ENCODE assay signal across 13 cellular contexts in genomic region chr20:44704551-44704971, GRCh38. TPM values are rescaled to one million over a fixed set of nuclear protein-coding genes. Genes with fewer than 3 reads are reported as not detected.
DNase-seq lines count a peak whose midpoint lies in the region; ATAC-seq and TF ChIP-seq lines count a peak whose summit lies in the region.
"Had no signal": no experiment of that assay in that cellular context is flagged by ENCODE, and none has a peak within 500 bp of the region (broad histone marks: within the 10 kb centered on the region; RNA-seq: fewer than 3 reads in every experiment).

No MANE protein-coding gene starts in this region.

- no peak for TF ChIP-seq EP300 in esophagus muscularis mucosa (IDR thresholded peaks at IDR 0.05)

- H3K36me3 ChIP-seq in PC-3 (ENCODE audit: low read depth, low read length) (no peaks in the 10 kb centered on the region), esophagus muscularis mucosa (no peaks in the 10 kb centered on the region)
- H3K36me3 ChIP-seq: spleen had no signal

- H3K27me3 ChIP-seq in PC-3 (ENCODE audit: low read length) (no peaks in the 10 kb centered on the region), esophagus muscularis mucosa (no peaks in the 10 kb centered on the region)

- 60% methylated on average over 3 of the region's 4 CpGs for WGBS in esophagus muscularis mucosa

- H2AFZ ChIP-seq in PC-3 (ENCODE audit: low read length) = no peak overlapping the region

- intact Hi-C loops in PC-3 (cut with micrococcal nuclease) = no loop called here
- intact Hi-C loops in esophagus muscularis mucosa (cut with DNase I) = no loop called here

- no peaks in the 10 kb centered on the region for H3K9me3 ChIP-seq in PC-3 (ENCODE audit: low read length)
- H3K9me3 ChIP-seq in esophagus muscularis mucosa = no peaks in the 10 kb centered on the region
- H3K9me3 ChIP-seq: spleen had no signal

- no peak overlapping the region for H3K4me3 ChIP-seq in PC-3 (ENCODE audit: low read length)
- no peak overlapping the region for H3K4me3 ChIP-seq in esophagus muscularis mucosa
- no peak overlapping the region for H3K4me3 ChIP-seq in skeletal muscle cell (ENCODE audit: low read depth, low read length)
- H3K4me3 ChIP-seq: spleen had no signal

- no TSS peak for BruUV-seq in PC-3 (replicated peaks; lab: Mats Ljungman, UMichigan)

- peak; percentile 74 for DNase-seq in Daoy (ENCODE audit: low read depth)
- peak; percentile 46 for DNase-seq in PC-3
- DNase-seq in esophagus muscularis mucosa (ENCODE audit: extremely low spot score) = no peak
- peak; percentile 80 for DNase-seq in skeletal muscle cell (ENCODE audit: low read depth)
- DNase-seq in DMS153 treated with DMSO at 0.1 percent for 48 hours (lab: John Stamatoyannopoulos, UW; ENCODE audit: unreplicated experiment) = no peak
- no peak for DNase-seq in NCI-H526 treated with DMSO at 0.1 percent for 48 hours (lab: John Stamatoyannopoulos, UW)
- DNase-seq in stimulated activated CD4-positive, alpha-beta T cell treated with anti-CD3 and anti-CD28 coated beads, Interleukin-4, amount 100 ng/mL, for 24 hours = no peak
- DNase-seq: activated CD8-positive, alpha-beta memory T cell treated with anti-CD3 and anti-CD28 coated beads, Interleukin-2, amount 10 ng/mL, durations not matched to agents 7 days and 5 days; GOT3; naive thymus-derived CD4-positive, alpha-beta T cell; NCI-H2171; spleen had no signal

- POLR2A ChIA-PET in PC-3 (lab: Charles Lee; ENCODE audit: unreplicated experiment) = no interaction called here

- H4K20me1 ChIP-seq in PC-3 (ENCODE audit: low read length) = no peaks in the 10 kb centered on the region

- no peaks in the 10 kb centered on the region for H3F3A ChIP-seq in PC-3 (ENCODE audit: low read length, unreplicated experiment)

- ATAC-seq in PC-3 (peak; percentile 19; the same call in 1 of the 2 replicates), HG03432 (IDR thresholded peaks at IDR 0.05; ENCODE audit: unreplicated experiment) (no peak)
- ATAC-seq: activated CD8-positive, alpha-beta memory T cell treated with anti-CD3 and anti-CD28 coated beads, Interleukin-2, amount 10 ng/mL, durations not matched to agents 7 days and 5 days; naive thymus-derived CD4-positive, alpha-beta T cell had no signal

- no peaks in the 10 kb centered on the region for H3K9me2 ChIP-seq in PC-3 (replicated peaks; ENCODE audit: low read length)

- no peak overlapping the region for H3K9ac ChIP-seq in PC-3 (ENCODE audit: low read length)

- no peaks in the 10 kb centered on the region for H3K79me2 ChIP-seq in PC-3 (ENCODE audit: low read length)

- H3K27ac ChIP-seq in PC-3 (ENCODE audit: low read length) = no peak overlapping the region
- peak overlapping the region; percentile 82 to 91 (median 84) for H3K27ac ChIP-seq in esophagus muscularis mucosa (replicated peaks in 1 of 4)
- H3K27ac ChIP-seq: spleen had no signal

- peaks cover 15% of the 10 kb centered on the region for H3K4me1 ChIP-seq in PC-3 (ENCODE audit: insufficient read depth, low read length)
- H3K4me1 ChIP-seq in esophagus muscularis mucosa = peaks cover 34 to 81% (median 66%) of the 10 kb centered on the region in 4 donors

- CTCF ChIA-PET in PC-3 (lab: Charles Lee) = no interaction called here

- TF ChIP-seq CTCF in PC-3 (conservative IDR thresholded peaks at IDR 0.05; ENCODE audit: low read depth, low read length) (no peak), esophagus muscularis mucosa (IDR thresholded peaks at IDR 0.05) (no peak)

- H3K4me2 ChIP-seq in PC-3 (ENCODE audit: low read length) = no peak overlapping the region

- no peak for TF ChIP-seq POLR2A in esophagus muscularis mucosa (IDR thresholded peaks at IDR 0.05; ENCODE audit: low read depth)

RNA-seq across cellular contexts. Expression of gene CCN5, which starts 10.6 kb away (rescaled TPM):
- total RNA-seq in Daoy (2014; rRNA removed; shearing (Covaris generic)) = not detected in 2 replicates
- total RNA-seq in PC-3 (2014; rRNA removed) (0.26 TPM in 1 of 2 replicates, not detected in the other), esophagus muscularis mucosa (100 to 1,000 TPM; 350 to 833 (median 456) TPM)
- total RNA-seq: activated CD8-positive, alpha-beta memory T cell treated with anti-CD3 and anti-CD28 coated beads, Interleukin-2, amount 10 ng/mL, durations not matched to agents 7 days and 5 days; naive thymus-derived CD4-positive, alpha-beta T cell had no signal

RNA-seq across cellular contexts. Expression of gene KCNK15, which starts 41.1 kb away (rescaled TPM):
- total RNA-seq in Daoy (2014; rRNA removed; shearing (Covaris generic)) = 1.3 TPM in 1 of 2 replicates, not detected in the other
- total RNA-seq in PC-3 (2014; rRNA removed) (2.8 and 3.0 TPM in 2 replicates), esophagus muscularis mucosa (1 to 10 TPM; 3.6 to 5.6 (median 5.0) TPM)
- total RNA-seq: activated CD8-positive, alpha-beta memory T cell treated with anti-CD3 and anti-CD28 coated beads, Interleukin-2, amount 10 ng/mL, durations not matched to agents 7 days and 5 days had no signal

RNA-seq across cellular contexts. Expression of gene ADA, which starts 53.1 kb away (rescaled TPM):
- total RNA-seq in Daoy (2014; rRNA removed; shearing (Covaris generic)) = 4.7 and 6.3 TPM in 2 replicates
- total RNA-seq in PC-3 (2014; rRNA removed) (12.4 and 13.0 TPM in 2 replicates), esophagus muscularis mucosa (10 to 100 TPM in 3 of 4 donors, 1 to 10 TPM in 1; 9.6 to 18.4 (median 13.4) TPM)

Comparison
In these comparisons a context has a peak if more than half of its experiments do, and no peak if none do; other contexts are left out.
1. DNase-seq: peak in Daoy (single experiment), PC-3 (single experiment) and skeletal muscle cell (single experiment); none in esophagus muscularis mucosa (single experiment), DMS153 treated with DMSO at 0.1 percent for 48 hours (single experiment), NCI-H526 treated with DMSO at 0.1 percent for 48 hours (single experiment) and stimulated activated CD4-positive, alpha-beta T cell treated with anti-CD3 and anti-CD28 coated beads, Interleukin-4, amount 100 ng/mL, for 24 hours (single experiment).
2. RNA of gene CCN5, which starts 10.6 kb away (total RNA-seq): 350 to 833 TPM in esophagus muscularis mucosa; 0.26 TPM in PC-3 and not detected in Daoy; every median in the first group is over 100 times any median in the second.